ENCODE assay signal across 16 cellular contexts in genomic region chr18:11860594-11861450, GRCh38. TPM values are rescaled to one million over a fixed set of nuclear protein-coding genes. Genes with fewer than 3 reads are reported as not detected.
DNase-seq lines count a peak whose midpoint lies in the region; TF ChIP-seq lines count a peak whose summit lies in the region.
"Had no signal": no experiment of that assay in that cellular context is flagged by ENCODE, and none has a peak within 500 bp of the region (broad histone marks: within the 10 kb centered on the region; RNA-seq: fewer than 3 reads in every experiment).

No MANE protein-coding gene starts in this region.

- DNase-seq in HFFc6 (no peak), kidney tubule cell (ENCODE audit: low spot score) (peak; percentile 50), DMS79 treated with DMSO at 0.1 percent for 48 hours (lab: John Stamatoyannopoulos, UW) (no peak), NCI-H82 treated with DMSO at 0.1 percent for 48 hours (lab: John Stamatoyannopoulos, UW; ENCODE audit: unreplicated experiment) (no peak)
- DNase-seq in activated T-helper 2 cell treated with anti-CD3 and anti-CD28 coated beads, Interferon-gamma antibody, Interleukin-2, Interleukin-4, amounts not matched to agents 10 μg/mL and 5 μg/mL and 100 μg/mL, durations not matched to agents 14 hours and 24 hours and 36 hours (ENCODE audit: low spot score): no peak
- DNase-seq in activated effector memory CD4-positive, alpha-beta T cell treated with anti-CD3 and anti-CD28 coated beads, Interleukin-2, amount 50 U/mL, for 16 hours: no peak
- DNase-seq: activated CD4-positive, alpha-beta T cell treated with anti-CD3 and anti-CD28 coated beads, Interleukin-2, amount 10 ng/mL, durations not matched to agents 7 days and 5 days; BE2C; body of pancreas; GF-D8; immature natural killer cell; NCI-H2081; NCI-H524 treated with DMSO at 0.1 percent for 48 hours; retina had no signal

- intact Hi-C loops in activated T-helper 2 cell treated with anti-CD3 and anti-CD28 coated beads, Interferon-gamma antibody, Interleukin-2, Interleukin-4, amounts not matched to agents 10 μg/mL and 5 μg/mL and 100 μg/mL, durations not matched to agents 14 hours and 24 hours and 36 hours (cut with micrococcal nuclease): no loop called here

- no peak overlapping the region for H3K4me2 ChIP-seq in skeletal muscle satellite cell (ENCODE audit: low read length)

- H3K36me3 ChIP-seq in skeletal muscle satellite cell (ENCODE audit: insufficient read depth, low read length): no peaks in the 10 kb centered on the region
- H3K36me3 ChIP-seq: BE2C had no signal

- H3K4me3 ChIP-seq in skeletal muscle satellite cell (ENCODE audit: low read length): no peak overlapping the region
- H3K4me3 ChIP-seq: body of pancreas had no signal

- H3K36me3 Mint-ChIP-seq in HFFc6 (ENCODE audit: low read depth): no peaks in the 10 kb centered on the region
- no peaks in the 10 kb centered on the region for H3K36me3 Mint-ChIP-seq in activated T-helper 2 cell treated with anti-CD3 and anti-CD28 coated beads, Interferon-gamma antibody, Interleukin-2, Interleukin-4, amounts not matched to agents 10 μg/mL and 5 μg/mL and 100 μg/mL, durations not matched to agents 14 hours and 24 hours and 36 hours (ENCODE audit: low read depth)
- H3K36me3 Mint-ChIP-seq: activated naive CD4-positive, alpha-beta T cell treated with anti-CD3 and anti-CD28 coated beads, Interleukin-2, amount 50 U/mL, for 24 hours had no signal

- H3K4me1 ChIP-seq in skeletal muscle satellite cell (ENCODE audit: control insufficient read depth, insufficient read depth, low read length): peaks cover 47% of the 10 kb centered on the region
- H3K4me1 ChIP-seq: BE2C, body of pancreas had no signal

- no peaks in the 10 kb centered on the region for H3K9me3 ChIP-seq in skeletal muscle satellite cell (replicated peaks; ENCODE audit: low read length)
- H3K9me3 ChIP-seq: BE2C, body of pancreas had no signal

- TF ChIP-seq CTCF in HFFc6 (IDR thresholded peaks at IDR 0.05): no peak

- peaks cover 58% of the 10 kb centered on the region for H3K4me1 Mint-ChIP-seq in HFFc6 (ENCODE audit: low read depth)
- H3K4me1 Mint-ChIP-seq in activated T-helper 2 cell treated with anti-CD3 and anti-CD28 coated beads, Interferon-gamma antibody, Interleukin-2, Interleukin-4, amounts not matched to agents 10 μg/mL and 5 μg/mL and 100 μg/mL, durations not matched to agents 14 hours and 24 hours and 36 hours (ENCODE audit: low read depth): peaks cover 26% of the 10 kb centered on the region
- H3K4me1 Mint-ChIP-seq: activated CD4-positive, alpha-beta T cell treated with anti-CD3 and anti-CD28 coated beads, Interleukin-2, amount 10 ng/mL, durations not matched to agents 7 days and 5 days had no signal

- peak overlapping the region; percentile 44 for H3K9ac ChIP-seq in skeletal muscle satellite cell (ENCODE audit: low read depth, low read length)

- peaks cover 8% of the 10 kb centered on the region for H3K27me3 Mint-ChIP-seq in HFFc6 (ENCODE audit: insufficient read depth)
- no peaks in the 10 kb centered on the region for H3K27me3 Mint-ChIP-seq in activated T-helper 2 cell treated with anti-CD3 and anti-CD28 coated beads, Interferon-gamma antibody, Interleukin-2, Interleukin-4, amounts not matched to agents 10 μg/mL and 5 μg/mL and 100 μg/mL, durations not matched to agents 14 hours and 24 hours and 36 hours (ENCODE audit: low read depth)
- H3K27me3 Mint-ChIP-seq: activated CD4-positive, alpha-beta T cell treated with anti-CD3 and anti-CD28 coated beads, Interleukin-2, amount 10 ng/mL, durations not matched to agents 7 days and 5 days; activated naive CD4-positive, alpha-beta T cell treated with anti-CD3 and anti-CD28 coated beads, Interleukin-2, amount 50 U/mL, for 24 hours had no signal

- H3K4me3 Mint-ChIP-seq in HFFc6: no peak overlapping the region
- no peak overlapping the region for H3K4me3 Mint-ChIP-seq in activated T-helper 2 cell treated with anti-CD3 and anti-CD28 coated beads, Interferon-gamma antibody, Interleukin-2, Interleukin-4, amounts not matched to agents 10 μg/mL and 5 μg/mL and 100 μg/mL, durations not matched to agents 14 hours and 24 hours and 36 hours (ENCODE audit: low read depth)
- H3K4me3 Mint-ChIP-seq: activated CD4-positive, alpha-beta T cell treated with anti-CD3 and anti-CD28 coated beads, Interleukin-2, amount 10 ng/mL, durations not matched to agents 7 days and 5 days; activated naive CD4-positive, alpha-beta T cell treated with anti-CD3 and anti-CD28 coated beads, Interleukin-2, amount 50 U/mL, for 24 hours; immature natural killer cell had no signal

- H3K27ac Mint-ChIP-seq in HFFc6: peak overlapping the region; percentile 59
- peak overlapping the region; percentile 65 for H3K27ac Mint-ChIP-seq in activated T-helper 2 cell treated with anti-CD3 and anti-CD28 coated beads, Interferon-gamma antibody, Interleukin-2, Interleukin-4, amounts not matched to agents 10 μg/mL and 5 μg/mL and 100 μg/mL, durations not matched to agents 14 hours and 24 hours and 36 hours
- H3K27ac Mint-ChIP-seq: activated CD4-positive, alpha-beta T cell treated with anti-CD3 and anti-CD28 coated beads, Interleukin-2, amount 10 ng/mL, durations not matched to agents 7 days and 5 days; activated naive CD4-positive, alpha-beta T cell treated with anti-CD3 and anti-CD28 coated beads, Interleukin-2, amount 50 U/mL, for 24 hours had no signal

- H3K9me3 Mint-ChIP-seq in HFFc6: no peaks in the 10 kb centered on the region
- H3K9me3 Mint-ChIP-seq in activated T-helper 2 cell treated with anti-CD3 and anti-CD28 coated beads, Interferon-gamma antibody, Interleukin-2, Interleukin-4, amounts not matched to agents 10 μg/mL and 5 μg/mL and 100 μg/mL, durations not matched to agents 14 hours and 24 hours and 36 hours: no peaks in the 10 kb centered on the region
- H3K9me3 Mint-ChIP-seq: activated CD4-positive, alpha-beta T cell treated with anti-CD3 and anti-CD28 coated beads, Interleukin-2, amount 10 ng/mL, durations not matched to agents 7 days and 5 days; activated naive CD4-positive, alpha-beta T cell treated with anti-CD3 and anti-CD28 coated beads, Interleukin-2, amount 50 U/mL, for 24 hours had no signal

- no peaks in the 10 kb centered on the region for H3K27me3 ChIP-seq in skeletal muscle satellite cell (ENCODE audit: control insufficient read depth, insufficient read depth, low read length)
- H3K27me3 ChIP-seq: BE2C, body of pancreas had no signal

RNA-seq across cellular contexts. Expression of gene CHMP1B, which starts 9.6 kb away (rescaled TPM):
- total RNA-seq in HFFc6 (2021; fragmentation: NEBNext Ultra II Directional; extraction: Animal tissue kit (Norgen Biotek cat#: 25700)): 10 to 100 TPM; 30.9 to 33.7 (median 32.5) TPM
- 27.3 and 28.3 TPM in 2 replicates for total RNA-seq in activated T-helper 2 cell treated with anti-CD3 and anti-CD28 coated beads, Interferon-gamma antibody, Interleukin-2, Interleukin-4, amounts not matched to agents 10 μg/mL and 5 μg/mL and 100 μg/mL, durations not matched to agents 14 hours and 24 hours and 36 hours
- total RNA-seq in skeletal muscle satellite cell (2012; rRNA removed): 31.0 and 35.2 TPM in 2 replicates

RNA-seq across cellular contexts. Expression of gene MPPE1, which starts 47.3 kb away (rescaled TPM):
- 10 to 100 TPM; 23.5 to 28.2 (median 26.0) TPM for total RNA-seq in HFFc6 (2021; fragmentation: NEBNext Ultra II Directional; extraction: Animal tissue kit (Norgen Biotek cat#: 25700))
- 37.5 and 40.6 TPM in 2 replicates for total RNA-seq in activated T-helper 2 cell treated with anti-CD3 and anti-CD28 coated beads, Interferon-gamma antibody, Interleukin-2, Interleukin-4, amounts not matched to agents 10 μg/mL and 5 μg/mL and 100 μg/mL, durations not matched to agents 14 hours and 24 hours and 36 hours
- 16.2 and 24.5 TPM in 2 replicates for total RNA-seq in skeletal muscle satellite cell (2012; rRNA removed)
